ENCODE assay signal across 21 cellular contexts in the genomic region with DNA sequence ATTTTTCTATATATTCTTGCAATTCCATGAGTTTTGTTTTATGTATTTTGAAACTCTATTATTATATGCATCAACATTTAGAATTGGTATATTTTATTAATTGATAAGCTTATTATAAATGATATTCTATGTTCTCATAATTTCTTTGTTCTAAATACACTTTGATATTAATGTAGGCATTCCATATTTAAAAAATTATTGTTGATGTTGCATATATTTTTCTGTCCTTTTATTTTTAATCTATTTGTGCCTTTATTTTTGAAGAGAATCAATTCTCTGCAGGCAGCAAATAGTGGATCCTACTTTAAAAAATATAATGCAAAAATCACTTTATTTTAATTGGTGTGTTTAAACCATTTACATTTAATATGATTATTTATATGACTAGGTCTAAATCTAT. TPM values are rescaled to one million over a fixed set of nuclear protein-coding genes. Genes with fewer than 3 reads are reported as not detected.
DNase-seq lines count a peak whose midpoint lies in the region; ATAC-seq and FAIRE-seq lines count a peak whose summit lies in the region.
"Had no signal": no experiment of that assay in that cellular context is flagged by ENCODE, and none has a peak within 500 bp of the region (broad histone marks: within the 10 kb centered on the region; RNA-seq: fewer than 3 reads in every experiment).

No MANE protein-coding gene starts in this region.

- ATAC-seq in activated CD4-positive, CD25-positive, alpha-beta regulatory T cell treated with anti-CD3 and anti-CD28 coated beads, Interleukin-2, amount 50 U/mL, for 24 hours: no peak
- ATAC-seq: GM23338, HCT116 had no signal

- peak; percentile 3 for FAIRE-seq in A204.1 (lab: Jason Lieb, UNC)
- FAIRE-seq in G401.6 (lab: Jason Lieb, UNC): peak; percentile 65
- peak; percentile 28 for FAIRE-seq in frontal cortex (lab: Jason Lieb, UNC)
- FAIRE-seq: D721Med, GM12891, GM18507 had no signal

- no peak for DNase-seq in frontal cortex (ENCODE audit: low spot score in 2 of 2)
- no peak for DNase-seq in cerebellar nuclear complex (lab: John Stamatoyannopoulos, UW)
- no peak for DNase-seq in NCI-H446 treated with DMSO at 0.1 percent for 48 hours (lab: John Stamatoyannopoulos, UW)
- DNase-seq: 8988T; CD4-positive, alpha-beta T cell; CD8-positive, alpha-beta memory T cell; DMS 273 treated with DMSO at 0.1 percent for 48 hours; DMS79; EL; GF-D8; H9 had no signal

RNA-seq across cellular contexts. Expression of gene SIRPD, which starts 29.6 kb away (rescaled TPM):
- not detected for total RNA-seq in frontal cortex
- total RNA-seq: B cell; CD8-positive, alpha-beta memory T cell; GM23338; H4; H9 had no signal

RNA-seq across cellular contexts. Expression of gene SIRPB2, which starts 36.7 kb away (rescaled TPM):
- total RNA-seq in frontal cortex: 0.82 TPM
- total RNA-seq: B cell; CD8-positive, alpha-beta memory T cell; GM23338; H4; H9 had no signal
